26 cellular contexts compared by ENCODE assay signal in the genomic region with DNA sequence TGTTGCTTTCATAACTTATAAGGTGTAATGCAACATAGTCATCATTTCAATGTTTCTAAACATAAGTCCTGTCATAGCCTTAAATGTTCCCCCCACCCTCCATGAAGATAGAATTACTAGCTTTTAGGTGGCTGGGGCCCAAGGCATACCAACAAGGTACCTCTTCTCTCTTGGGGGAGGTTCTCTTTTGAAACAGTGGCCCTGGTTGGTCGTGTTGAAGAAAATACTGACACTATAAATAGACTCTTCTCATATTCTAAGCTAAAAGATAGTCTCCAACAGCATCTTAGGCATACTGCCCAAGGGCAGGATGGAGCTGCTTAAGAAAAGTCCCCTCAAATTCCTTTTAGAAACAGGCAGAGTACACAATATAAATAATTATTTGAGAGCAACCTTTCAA.
DNase-seq lines count a peak whose midpoint lies in the region; ATAC-seq, FAIRE-seq and TF ChIP-seq lines count a peak whose summit lies in the region.
"Had no signal": no experiment of that assay in that cellular context is flagged by ENCODE, and none has a peak within 500 bp of the region (broad histone marks: within the 10 kb centered on the region; RNA-seq: fewer than 3 reads in every experiment).

No MANE protein-coding gene starts in this region.

- H4K20me1 ChIP-seq in Karpas-422 (ENCODE audit: insufficient read depth, low read depth, low read length) (no peaks in the 10 kb centered on the region), K562 (replicated peaks; ENCODE audit: control insufficient read depth, insufficient read depth, low read length) (no peaks in the 10 kb centered on the region), SK-N-SH (ENCODE audit: insufficient read depth) (no peaks in the 10 kb centered on the region)

- H3K9me1 ChIP-seq in K562 (ENCODE audit: control insufficient read depth, insufficient read depth, low read length), result no peaks in the 10 kb centered on the region

- no peak for TF ChIP-seq CTCF in K562 (IDR thresholded peaks at IDR 0.05 in 2 of 3, conservative IDR thresholded peaks at IDR 0.05 in 1 of 3; ENCODE audit: insufficient read depth in 2 of 3, low read depth in 1 of 3, low read length in 3 of 3)
- no peak for TF ChIP-seq CTCF in GM13976 (IDR thresholded peaks at IDR 0.05; ENCODE audit: borderline replicate concordance, control extremely low read depth, extremely low read depth, insufficient read depth, missing control alignments)
- TF ChIP-seq CTCF in SK-N-SH (IDR thresholded peaks at IDR 0.05), result no peak

- H3K27me3 ChIP-seq in Karpas-422 (ENCODE audit: low read length) (no peaks in the 10 kb centered on the region), K562 (ENCODE audit: control insufficient read depth in 2 of 2, insufficient read depth in 2 of 2, low read length in 2 of 2) (no peaks in the 10 kb centered on the region), SK-N-SH (ENCODE audit: insufficient read depth) (no peaks in the 10 kb centered on the region)
- H3K27me3 ChIP-seq: neutrophil, sigmoid colon had no signal

- H3K4me1 ChIP-seq in Karpas-422 (ENCODE audit: low read length) (peaks cover 26% of the 10 kb centered on the region), K562 (replicated peaks in 1 of 2; ENCODE audit: control insufficient read depth in 2 of 2, insufficient read depth in 2 of 2, low read length in 2 of 2) (no peaks in the 10 kb centered on the region), SK-N-SH (ENCODE audit: control insufficient read depth in 1 of 2, insufficient read depth in 2 of 2, low read depth in 1 of 2, low read length in 1 of 2) (peaks cover 0 to 2% of the 10 kb centered on the region in 2 experiments; a peak in 1 of 4 replicates)
- H3K4me1 ChIP-seq: prostate gland had no signal

- H3F3A ChIP-seq in SK-N-SH (replicated peaks; ENCODE audit: insufficient read depth), result peaks cover 4% of the 10 kb centered on the region

- intact Hi-C loops in K562 (cut with micrococcal nuclease), result no loop called here

- DNase-seq in DMS 273 (lab: John Stamatoyannopoulos, UW; ENCODE audit: unreplicated experiment) (peak; percentile 54), DMS 273 treated with DMSO at 0.1 percent for 48 hours (lab: John Stamatoyannopoulos, UW) (no peak), Karpas-422 (peak; percentile 50), K562 (ENCODE audit: extremely low read depth in 1 of 4, low spot score in 3 of 4) (no peak), pons (ENCODE audit: low spot score) (peak; percentile 38), GM13976 (ENCODE audit: low spot score) (no peak), NCI-H2227 treated with DMSO at 0.1 percent for 48 hours (lab: John Stamatoyannopoulos, UW) (no peak), SK-N-SH (no peak)
- DNase-seq: activated B cell treated with CpG ODN at 0.5 μM for 24 hours; activated CD4-positive, alpha-beta T cell treated with anti-CD3 and anti-CD28 coated beads, Interleukin-2, amount 50 U/mL, for 48 hours; activated CD8-positive, alpha-beta memory T cell treated with anti-CD3 and anti-CD28 coated beads, Interleukin-2, amount 50 U/mL, for 4 hours; Calu3; EL; naive B cell; NCI-H187; NCI-H446 treated with DMSO at 0.1 percent for 48 hours; SIG-M5; sigmoid colon; stimulated activated naive CD4-positive, alpha-beta T cell had no signal

- no peaks in the 10 kb centered on the region for H3K9me2 ChIP-seq in Karpas-422 (replicated peaks; ENCODE audit: insufficient read depth, low read length)
- no peaks in the 10 kb centered on the region for H3K9me2 ChIP-seq in SK-N-SH

- TF ChIP-seq RAD21 in K562 (CRISPR knock-in tag; conservative IDR thresholded peaks at IDR 0.05 in 1 of 2, IDR thresholded peaks at IDR 0.05 in 1 of 2) (no peak), SK-N-SH (IDR thresholded peaks at IDR 0.05; ENCODE audit: low read length) (no peak)

- no peak overlapping the region for H3K9ac ChIP-seq in Karpas-422 (ENCODE audit: low read length)
- no peak overlapping the region for H3K9ac ChIP-seq in K562 (ENCODE audit: insufficient read depth in 1 of 2, low read depth in 2 of 2, low read length in 2 of 2)
- no peak overlapping the region for H3K9ac ChIP-seq in SK-N-SH

- no peak for TF ChIP-seq EP300 in K562 (IDR thresholded peaks at IDR 0.05; ENCODE audit: low read length)
- no peak for TF ChIP-seq EP300 in SK-N-SH (IDR thresholded peaks at IDR 0.05; ENCODE audit: borderline replicate concordance in 1 of 2, low read depth in 1 of 2, low read length in 1 of 2)

- no peaks in the 10 kb centered on the region for H3K36me3 ChIP-seq in Karpas-422 (ENCODE audit: insufficient read depth, low read length)
- H3K36me3 ChIP-seq in K562 (ENCODE audit: control insufficient read depth, insufficient read depth, low read length), result peaks cover 5% of the 10 kb centered on the region; the same call in 2 of the 3 replicates
- H3K36me3 ChIP-seq in SK-N-SH (replicated peaks in 1 of 2; ENCODE audit: control insufficient read depth in 1 of 2, insufficient read depth in 2 of 2, low read length in 1 of 2), result no peaks in the 10 kb centered on the region
- H3K36me3 ChIP-seq: neutrophil, prostate gland, sigmoid colon had no signal

- 5% methylated on average over 1 of the region's 1 CpG for WGBS in K562 (ENCODE audit: insufficient coverage, low coverage, missing lambda C conversion rate)
- WGBS in SK-N-SH (ENCODE audit: low lambda C conversion rate), result 36% methylated on average over 1 of the region's 1 CpG

- no peak for FAIRE-seq in K562 (lab: Jason Lieb, UNC)
- FAIRE-seq: H1 had no signal

- POLR2A ChIA-PET in K562 (lab: Yijun Ruan, JAX) (interaction anchor here (0.9 to 1.5 kb wide), 3 partner anchors 8 to 82 kb away, joined by 3 to 6 read pairs (median 4); no protein-coding TSS in a partner anchor), SK-N-SH (lab: Yijun Ruan, JAX) (no interaction called here)

- H3K27ac ChIP-seq in Karpas-422 (ENCODE audit: low read length) (peak overlapping the region; percentile 59), K562 (ENCODE audit: extremely low read depth, low read depth, low read length) (no peak overlapping the region), SK-N-SH (ENCODE audit: low read depth in 2 of 2, low read length in 1 of 2) (no peak overlapping the region)
- H3K27ac ChIP-seq: 22Rv1, coronary artery, neutrophil, prostate gland, sigmoid colon had no signal

- CTCF ChIA-PET in K562 (lab: Yijun Ruan, JAX; ENCODE audit: low intra/inter-chr PET ratio), result interaction anchor here (1.7 to 2.4 kb wide), 2 partner anchors 30 to 84 kb away, joined by 6 to 10 read pairs; no protein-coding TSS in a partner anchor
- CTCF ChIA-PET in SK-N-SH (lab: Yijun Ruan, JAX), result interaction anchor here (1.2 to 3.9 kb wide), 16 partner anchors 8 to 484 kb away, joined by 3 to 39 read pairs (median 5); no protein-coding TSS in a partner anchor

- peak; percentile 50 for ATAC-seq in K562
- ATAC-seq: activated naive CD4-positive, alpha-beta T cell treated with anti-CD3 and anti-CD28 coated beads, Interleukin-2, amount 50 U/mL, for 72 hours; left lobe of liver had no signal

- H3K4me2 ChIP-seq in Karpas-422 (ENCODE audit: low read depth, low read length, poor library complexity, severe bottlenecking) (peak overlapping the region; percentile 21), K562 (ENCODE audit: insufficient read depth, low read length) (no peak overlapping the region), SK-N-SH (no peak overlapping the region)

- in situ Hi-C loops in K562 (cut with MboI) (no loop called here), GM13976 (cut with MboI; ENCODE audit: low sequenced_read_pairs, unreplicated experiment) (loop anchor here (25.0 kb wide), 1 partner anchor 343 kb away; no protein-coding TSS in a partner anchor)

- H2AFZ ChIP-seq in Karpas-422 (ENCODE audit: low read length) (no peak overlapping the region), K562 (ENCODE audit: low read depth, low read length) (no peak overlapping the region), SK-N-SH (ENCODE audit: low read depth) (no peak overlapping the region)

- H3K9me3 ChIP-seq in Karpas-422 (ENCODE audit: low read length), result no peaks in the 10 kb centered on the region
- no peaks in the 10 kb centered on the region for H3K9me3 ChIP-seq in K562 (replicated peaks; ENCODE audit: control insufficient read depth, insufficient read depth, low read depth, low read length)
- H3K9me3 ChIP-seq in SK-N-SH, result no peaks in the 10 kb centered on the region
- H3K9me3 ChIP-seq: neutrophil, prostate gland, sigmoid colon had no signal

- H3K79me2 ChIP-seq in Karpas-422 (ENCODE audit: low read length) (peaks cover 33% of the 10 kb centered on the region), K562 (ENCODE audit: control insufficient read depth, insufficient read depth, low read length) (0 out of 3 replicates have a peak, but pooled peaks cover 7% of the 10 kb centered on the region), SK-N-SH (ENCODE audit: insufficient read depth) (no peaks in the 10 kb centered on the region)

- BruUV-seq in K562 (replicated peaks; lab: Mats Ljungman, UMichigan), result no TSS peak

- no peak for TF ChIP-seq POLR2A in K562 (conservative IDR thresholded peaks at IDR 0.05)

- H3K4me3 ChIP-seq in Karpas-422 (ENCODE audit: low read length), result no peak overlapping the region
- H3K4me3 ChIP-seq in K562, result no peak overlapping the region
- H3K4me3 ChIP-seq in SK-N-SH (ENCODE audit: low read depth in 2 of 2, low read length in 1 of 2), result no peak overlapping the region
- H3K4me3 ChIP-seq: coronary artery, prostate gland, sigmoid colon had no signal

TF ChIP-seq in K562, 482 proteins besides CTCF, POLR2A, EP300 and RAD21 (continues in another document):
- TF ChIP-seq C11orf30 (IDR thresholded peaks at IDR 0.05; ENCODE audit: low read depth) (no peak), MTA2 (IDR thresholded peaks at IDR 0.05; ENCODE audit: low read depth) (no peak), SIX5 (IDR thresholded peaks at IDR 0.05; ENCODE audit: borderline replicate concordance in 1 of 2, insufficient read depth in 1 of 2, low read depth in 1 of 2, low read length in 2 of 2) (no peak)
- TF ChIP-seq, protein P1, sequence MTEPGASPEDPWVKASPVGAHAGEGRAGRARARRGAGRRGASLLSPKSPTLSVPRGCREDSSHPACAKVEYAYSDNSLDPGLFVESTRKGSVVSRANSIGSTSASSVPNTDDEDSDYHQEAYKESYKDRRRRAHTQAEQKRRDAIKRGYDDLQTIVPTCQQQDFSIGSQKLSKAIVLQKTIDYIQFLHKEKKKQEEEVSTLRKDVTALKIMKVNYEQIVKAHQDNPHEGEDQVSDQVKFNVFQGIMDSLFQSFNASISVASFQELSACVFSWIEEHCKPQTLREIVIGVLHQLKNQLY (CRISPR knock-in tag; conservative IDR thresholded peaks at IDR 0.05), result no peak

TF ChIP-seq in SK-N-SH, 30 proteins besides CTCF, POLR2A, EP300 and RAD21 (continues in another document):
- TF ChIP-seq SMC3 (IDR thresholded peaks at IDR 0.05; ENCODE audit: low read depth, low read length), result no peak
- TF ChIP-seq FOXM1 (IDR thresholded peaks at IDR 0.05; ENCODE audit: low read depth), result no peak
- no peak for TF ChIP-seq GABPA (IDR thresholded peaks at IDR 0.05; ENCODE audit: low read depth)

Comparison
In these comparisons a context has a peak if more than half of its experiments do, and no peak if none do; other contexts are left out.
1. DNase-seq: peak in DMS 273 (single experiment), Karpas-422 (single experiment) and pons (single experiment); none in DMS 273 treated with DMSO at 0.1 percent for 48 hours (single experiment), K562 (0 of 4), GM13976 (single experiment), NCI-H2227 treated with DMSO at 0.1 percent for 48 hours (single experiment) and SK-N-SH (single experiment).